ENCODE assay signal across 16 cellular contexts in the genomic region with DNA sequence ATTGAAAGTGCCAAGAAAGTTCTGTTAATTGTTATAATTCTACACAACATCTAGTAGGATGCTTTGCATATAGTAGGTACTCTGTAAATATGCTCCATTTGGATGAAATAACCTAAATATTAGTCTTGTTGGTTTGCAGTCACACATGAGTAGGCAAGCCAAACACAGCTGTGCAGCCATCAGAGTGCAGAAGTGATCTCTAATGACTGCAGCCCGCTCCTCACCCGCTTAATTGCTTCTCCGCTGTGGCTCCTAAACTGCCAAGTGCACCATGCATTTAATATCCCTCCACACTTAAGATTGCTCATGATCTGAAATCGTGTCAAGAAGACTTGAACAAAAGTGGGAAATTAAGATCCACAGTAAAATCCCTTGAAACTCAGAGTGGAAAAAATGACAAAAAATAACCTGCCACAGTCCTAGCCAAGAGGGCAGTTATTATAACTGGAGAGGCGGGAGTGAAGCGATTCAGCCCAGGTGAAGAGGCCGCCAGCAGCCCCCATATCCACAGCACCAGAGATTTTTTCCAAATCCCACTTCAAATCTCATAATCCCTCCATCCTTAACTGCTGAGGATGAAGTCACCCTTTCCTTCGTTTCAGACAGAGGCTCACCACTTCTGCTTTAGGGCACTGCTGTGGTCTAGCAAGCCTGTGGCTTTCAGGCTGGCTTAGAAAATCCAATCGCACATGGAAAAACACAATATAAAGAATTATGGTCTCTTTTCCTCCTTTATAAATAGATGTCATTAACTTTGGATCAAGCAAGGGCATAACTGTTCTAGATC.
DNase-seq lines count a peak whose midpoint lies in the region; ATAC-seq and TF ChIP-seq lines count a peak whose summit lies in the region.
"Had no signal": no experiment of that assay in that cellular context is flagged by ENCODE, and none has a peak within 500 bp of the region (broad histone marks: within the 10 kb centered on the region; RNA-seq: fewer than 3 reads in every experiment).

No MANE protein-coding gene starts in this region.

- H3K27ac Mint-ChIP-seq in nephron progenitor cell, result peak overlapping the region; percentile 88
- H3K27ac Mint-ChIP-seq: activated T-cell treated with anti-CD3 and anti-CD28 coated beads, Interleukin-2, amount 50 U/mL, for 72 hours; T-helper 17 cell had no signal

- no peaks in the 10 kb centered on the region for H3K27me3 ChIP-seq in GM23248 (replicated peaks; ENCODE audit: insufficient read depth)
- H3K27me3 ChIP-seq in gastroesophageal sphincter, result no peaks in the 10 kb centered on the region
- H3K27me3 ChIP-seq: adrenal gland, Peyer's patch, tibial nerve had no signal

- no peaks in the 10 kb centered on the region for H3K9me2 ChIP-seq in GM23248 (ENCODE audit: insufficient read depth)

- peaks cover 3% of the 10 kb centered on the region for H3K9me3 Mint-ChIP-seq in nephron progenitor cell
- H3K9me3 Mint-ChIP-seq: activated T-cell treated with anti-CD3 and anti-CD28 coated beads, Interleukin-2, amount 50 U/mL, for 72 hours had no signal

- DNase-seq in GM23248 (no peak), NCI-H1694 (lab: John Stamatoyannopoulos, UW) (peak; percentile 83), NCI-H524 treated with DMSO at 0.1 percent for 48 hours (lab: John Stamatoyannopoulos, UW) (peak; percentile 97), nephron progenitor cell (no peak), AG08396 (ENCODE audit: low spot score) (no peak)
- DNase-seq in activated CD8-positive, alpha-beta memory T cell treated with anti-CD3 and anti-CD28 coated beads for 24 hours, result no peak
- DNase-seq in stimulated activated CD4-positive, alpha-beta T cell treated with anti-CD3 and anti-CD28 coated beads, Interleukin-2, amount 100 ng/mL, for 24 hours, result no peak
- DNase-seq: activated CD4-positive, alpha-beta T cell treated with anti-CD3 and anti-CD28 coated beads for 4 hours; activated T-cell treated with anti-CD3 and anti-CD28 coated beads, Interleukin-2, amount 50 U/mL, for 72 hours; adrenal gland; DND-41; Peyer's patch; T-helper 17 cell had no signal

- WGBS in GM23248 (ENCODE audit: low coverage in 1 of 2, low lambda C conversion rate in 2 of 2, missing lambda C conversion rate in 2 of 2), 2 experiments, result 89 to 90% methylated on average over 9 of the region's 9 CpGs
- WGBS in gastroesophageal sphincter (ENCODE audit: low coverage in 1 of 2), 2 donors, result 81 to 90% methylated on average over 9 of the region's 9 CpGs

- no peaks in the 10 kb centered on the region for H3K36me3 Mint-ChIP-seq in nephron progenitor cell (ENCODE audit: low read depth)

- in situ Hi-C loops in GM23248 (cut with MboI), result no loop called here

- H3K4me2 ChIP-seq in GM23248 (ENCODE audit: unreplicated experiment), result no peak overlapping the region

- H3K27ac ChIP-seq in GM23248, result peak overlapping the region; percentile 83
- H3K27ac ChIP-seq in gastroesophageal sphincter, result no peak overlapping the region
- H3K27ac ChIP-seq: adrenal gland, epithelial cell of prostate, Peyer's patch, tibial nerve had no signal

- no peak for ATAC-seq in gastroesophageal sphincter
- ATAC-seq: activated T-cell treated with anti-CD3 and anti-CD28 coated beads, Interleukin-2, amount 50 U/mL, for 72 hours; T-helper 17 cell had no signal

- TF ChIP-seq POLR2A in gastroesophageal sphincter (IDR thresholded peaks at IDR 0.05), result no peak

- H3F3A ChIP-seq in GM23248 (ENCODE audit: insufficient read depth), result peaks cover 40% of the 10 kb centered on the region

- no peak for TF ChIP-seq EP300 in gastroesophageal sphincter (IDR thresholded peaks at IDR 0.05)

- H3K4me1 ChIP-seq in GM23248 (ENCODE audit: insufficient read depth) (peaks cover 42% of the 10 kb centered on the region), gastroesophageal sphincter (no peaks in the 10 kb centered on the region)
- H3K4me1 ChIP-seq: adrenal gland, Peyer's patch had no signal

- H3K4me3 ChIP-seq in GM23248, result no peak overlapping the region
- no peak overlapping the region for H3K4me3 ChIP-seq in gastroesophageal sphincter
- H3K4me3 ChIP-seq: adrenal gland, Peyer's patch, tibial nerve had no signal

- no peak overlapping the region for H3K9ac ChIP-seq in GM23248

- no peaks in the 10 kb centered on the region for H3K36me3 ChIP-seq in GM23248 (ENCODE audit: low read depth)
- H3K36me3 ChIP-seq in gastroesophageal sphincter, result no peaks in the 10 kb centered on the region
- H3K36me3 ChIP-seq: adrenal gland, Peyer's patch, tibial nerve had no signal

- peaks cover 56% of the 10 kb centered on the region for H3K4me1 Mint-ChIP-seq in nephron progenitor cell
- H3K4me1 Mint-ChIP-seq: T-helper 17 cell had no signal

- H2AFZ ChIP-seq in GM23248, result no peak overlapping the region

- peak overlapping the region; percentile 39 for H3K4me3 Mint-ChIP-seq in nephron progenitor cell
- H3K4me3 Mint-ChIP-seq: activated T-cell treated with anti-CD3 and anti-CD28 coated beads, Interleukin-2, amount 50 U/mL, for 72 hours; T-helper 17 cell had no signal

- peaks cover 2% of the 10 kb centered on the region for H3K27me3 Mint-ChIP-seq in nephron progenitor cell (ENCODE audit: low read depth, poor library complexity)

- no peaks in the 10 kb centered on the region for H3K9me3 ChIP-seq in GM23248 (ENCODE audit: low read depth)
- H3K9me3 ChIP-seq in gastroesophageal sphincter, result no peaks in the 10 kb centered on the region
- H3K9me3 ChIP-seq: adrenal gland, Peyer's patch, tibial nerve had no signal

- no peak for TF ChIP-seq CTCF in nephron progenitor cell (IDR thresholded peaks at IDR 0.05)
- TF ChIP-seq CTCF in gastroesophageal sphincter (IDR thresholded peaks at IDR 0.05), result no peak

- no peaks in the 10 kb centered on the region for H4K20me1 ChIP-seq in GM23248 (ENCODE audit: insufficient read depth)

- H3K79me2 ChIP-seq in GM23248 (ENCODE audit: insufficient read depth), result no peaks in the 10 kb centered on the region

Comparison
In these comparisons a context has a peak if more than half of its experiments do, and no peak if none do; other contexts are left out.
1. DNase-seq: peak in NCI-H1694 (single experiment) and NCI-H524 treated with DMSO at 0.1 percent for 48 hours (single experiment); none in GM23248 (single experiment), nephron progenitor cell (single experiment), activated CD8-positive, alpha-beta memory T cell treated with anti-CD3 and anti-CD28 coated beads for 24 hours (single experiment), AG08396 (single experiment) and stimulated activated CD4-positive, alpha-beta T cell treated with anti-CD3 and anti-CD28 coated beads, Interleukin-2, amount 100 ng/mL, for 24 hours (0 of 2).